1 cellular context compared by ENCODE assay signal in genomic region chr1:160260436-160261382, GRCh38.
TF ChIP-seq lines count a peak whose summit lies in the region.

No MANE protein-coding gene starts in this region.

TF ChIP-seq in HEK293, 187 proteins besides CTCF, POLR2A, EP300 and RAD21 (continued from another document and continues in another):
- TF ChIP-seq ZNF211 (tag by site-specific recombination; IDR thresholded peaks at IDR 0.05; ENCODE audit: low read depth) (no peak), GFI1B (tag by site-specific recombination; IDR thresholded peaks at IDR 0.05) (peak; percentile 86), ZXDB (tag by site-specific recombination; IDR thresholded peaks at IDR 0.05) (peak; percentile 87), ZNF488 (tag by site-specific recombination; IDR thresholded peaks at IDR 0.05) (no peak), GLIS2 (tag by site-specific recombination; IDR thresholded peaks at IDR 0.05) (no peak), ZFP3 (tag by site-specific recombination; IDR thresholded peaks at IDR 0.05; ENCODE audit: low read depth) (no peak), ZSCAN4 (tag by site-specific recombination; IDR thresholded peaks at IDR 0.05) (peak; percentile 43; the same call in 1 of the 2 replicates), ZNF324 (tag by site-specific recombination; IDR thresholded peaks at IDR 0.05) (peak; percentile 48), ZNF404 (tag by site-specific recombination; IDR thresholded peaks at IDR 0.05) (no peak), ZNF24 (tag by site-specific recombination; IDR thresholded peaks at IDR 0.05) (peak; percentile 76), ZNF354C (tag by site-specific recombination; IDR thresholded peaks at IDR 0.05; ENCODE audit: borderline replicate concordance, low read depth) (no peak), KLF10 (tag by site-specific recombination; IDR thresholded peaks at IDR 0.05) (peak; percentile 82), ZSCAN30 (tag by site-specific recombination; IDR thresholded peaks at IDR 0.05) (peak; percentile 96), OSR2 (tag by site-specific recombination; IDR thresholded peaks at IDR 0.05) (peak; percentile 99), HOXD13 (CRISPR knock-in tag; IDR thresholded peaks at IDR 0.05; ENCODE audit: borderline replicate concordance) (peak; percentile 84; the same call in 1 of the 2 replicates), ZBTB8A (tag by site-specific recombination; IDR thresholded peaks at IDR 0.05) (peak; percentile 60; the same call in 1 of the 2 replicates), RBAK (tag by site-specific recombination; IDR thresholded peaks at IDR 0.05) (no peak), ZBTB21 (tag by site-specific recombination; IDR thresholded peaks at IDR 0.05) (peak; percentile 62; the same call in 1 of the 2 replicates), SCRT1 (tag by site-specific recombination; IDR thresholded peaks at IDR 0.05; ENCODE audit: borderline replicate concordance) (0 out of 2 replicates have a peak, but pooled peaks have one; percentile 23), ZNF214 (tag by site-specific recombination; IDR thresholded peaks at IDR 0.05; ENCODE audit: borderline replicate concordance) (peak; percentile 41; the same call in 1 of the 2 replicates), GLI2 (tag by site-specific recombination; IDR thresholded peaks at IDR 0.05; ENCODE audit: borderline replicate concordance, low read depth) (peak; percentile 84), TRIM28 (IDR thresholded peaks at IDR 0.05; ENCODE audit: borderline replicate concordance, low read length) (peak; percentile 46; the same call in 1 of the 2 replicates), TCF7L2 (IDR thresholded peaks at IDR 0.05; ENCODE audit: borderline replicate concordance, low read depth, low read length) (peak; percentile 71), ZNF621 (tag by site-specific recombination; IDR thresholded peaks at IDR 0.05) (no peak), ZBTB20 (tag by site-specific recombination; IDR thresholded peaks at IDR 0.05) (no peak), ZNF558 (tag by site-specific recombination; IDR thresholded peaks at IDR 0.05) (peak; percentile 62; the same call in 1 of the 2 replicates), ZNF2 (tag by site-specific recombination; IDR thresholded peaks at IDR 0.05) (peak; percentile 52; the same call in 1 of the 2 replicates), GLIS1 (tag by site-specific recombination; IDR thresholded peaks at IDR 0.05) (peak; percentile 64), ZNF112 (tag by site-specific recombination; IDR thresholded peaks at IDR 0.05) (no peak), ZNF416 (tag by site-specific recombination; IDR thresholded peaks at IDR 0.05) (no peak), FEZF1 (tag by site-specific recombination; IDR thresholded peaks at IDR 0.05) (peak; percentile 98), ZNF37A (tag by site-specific recombination; IDR thresholded peaks at IDR 0.05) (0 out of 2 replicates have a peak, but pooled peaks have one; percentile 26), ZNF548 (tag by site-specific recombination; IDR thresholded peaks at IDR 0.05) (no peak), ZNF23 (tag by site-specific recombination; IDR thresholded peaks at IDR 0.05; ENCODE audit: borderline replicate concordance) (no peak), ZNF19 (tag by site-specific recombination; IDR thresholded peaks at IDR 0.05; ENCODE audit: low read depth) (no peak), ZNF10 (tag by site-specific recombination; IDR thresholded peaks at IDR 0.05) (peak; percentile 84), ZBTB1 (tag by site-specific recombination; IDR thresholded peaks at IDR 0.05) (no peak), PRDM10 (tag by site-specific recombination; IDR thresholded peaks at IDR 0.05) (peak; percentile 26; the same call in 1 of the 2 replicates), GLI4 (tag by site-specific recombination; IDR thresholded peaks at IDR 0.05) (0 out of 2 replicates have a peak, but pooled peaks have one; percentile 16), ZNF660 (tag by site-specific recombination; IDR thresholded peaks at IDR 0.05) (peak; percentile 88), ZNF184 (tag by site-specific recombination; IDR thresholded peaks at IDR 0.05) (peak; percentile 86; the same call in 1 of the 2 replicates), ZNF555 (tag by site-specific recombination; conservative IDR thresholded peaks at IDR 0.05) (no peak)
- TF ChIP-seq, protein P1, sequence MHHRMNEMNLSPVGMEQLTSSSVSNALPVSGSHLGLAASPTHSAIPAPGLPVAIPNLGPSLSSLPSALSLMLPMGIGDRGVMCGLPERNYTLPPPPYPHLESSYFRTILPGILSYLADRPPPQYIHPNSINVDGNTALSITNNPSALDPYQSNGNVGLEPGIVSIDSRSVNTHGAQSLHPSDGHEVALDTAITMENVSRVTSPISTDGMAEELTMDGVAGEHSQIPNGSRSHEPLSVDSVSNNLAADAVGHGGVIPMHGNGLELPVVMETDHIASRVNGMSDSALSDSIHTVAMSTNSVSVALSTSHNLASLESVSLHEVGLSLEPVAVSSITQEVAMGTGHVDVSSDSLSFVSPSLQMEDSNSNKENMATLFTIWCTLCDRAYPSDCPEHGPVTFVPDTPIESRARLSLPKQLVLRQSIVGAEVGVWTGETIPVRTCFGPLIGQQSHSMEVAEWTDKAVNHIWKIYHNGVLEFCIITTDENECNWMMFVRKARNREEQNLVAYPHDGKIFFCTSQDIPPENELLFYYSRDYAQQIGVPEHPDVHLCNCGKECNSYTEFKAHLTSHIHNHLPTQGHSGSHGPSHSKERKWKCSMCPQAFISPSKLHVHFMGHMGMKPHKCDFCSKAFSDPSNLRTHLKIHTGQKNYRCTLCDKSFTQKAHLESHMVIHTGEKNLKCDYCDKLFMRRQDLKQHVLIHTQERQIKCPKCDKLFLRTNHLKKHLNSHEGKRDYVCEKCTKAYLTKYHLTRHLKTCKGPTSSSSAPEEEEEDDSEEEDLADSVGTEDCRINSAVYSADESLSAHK (tag by site-specific recombination; IDR thresholded peaks at IDR 0.05) = peak; percentile 85
- TF ChIP-seq, protein P2, sequence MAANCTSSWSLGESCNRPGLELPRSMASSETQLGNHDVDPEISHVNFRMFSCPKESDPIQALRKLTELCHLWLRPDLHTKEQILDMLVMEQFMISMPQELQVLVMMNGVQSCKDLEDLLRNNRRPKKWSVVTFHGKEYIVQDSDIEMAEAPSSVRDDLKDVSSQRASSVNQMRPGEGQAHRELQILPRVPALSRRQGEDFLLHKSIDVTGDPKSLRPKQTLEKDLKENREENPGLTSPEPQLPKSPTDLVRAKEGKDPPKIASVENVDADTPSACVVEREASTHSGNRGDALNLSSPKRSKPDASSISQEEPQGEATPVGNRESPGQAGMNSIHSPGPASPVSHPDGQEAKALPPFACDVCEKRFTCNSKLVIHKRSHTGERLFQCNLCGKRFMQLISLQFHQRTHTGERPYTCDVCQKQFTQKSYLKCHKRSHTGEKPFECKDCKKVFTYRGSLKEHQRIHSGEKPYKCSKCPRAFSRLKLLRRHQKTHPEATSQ (tag by site-specific recombination; IDR thresholded peaks at IDR 0.05) = no peak
- TF ChIP-seq, protein P3, sequence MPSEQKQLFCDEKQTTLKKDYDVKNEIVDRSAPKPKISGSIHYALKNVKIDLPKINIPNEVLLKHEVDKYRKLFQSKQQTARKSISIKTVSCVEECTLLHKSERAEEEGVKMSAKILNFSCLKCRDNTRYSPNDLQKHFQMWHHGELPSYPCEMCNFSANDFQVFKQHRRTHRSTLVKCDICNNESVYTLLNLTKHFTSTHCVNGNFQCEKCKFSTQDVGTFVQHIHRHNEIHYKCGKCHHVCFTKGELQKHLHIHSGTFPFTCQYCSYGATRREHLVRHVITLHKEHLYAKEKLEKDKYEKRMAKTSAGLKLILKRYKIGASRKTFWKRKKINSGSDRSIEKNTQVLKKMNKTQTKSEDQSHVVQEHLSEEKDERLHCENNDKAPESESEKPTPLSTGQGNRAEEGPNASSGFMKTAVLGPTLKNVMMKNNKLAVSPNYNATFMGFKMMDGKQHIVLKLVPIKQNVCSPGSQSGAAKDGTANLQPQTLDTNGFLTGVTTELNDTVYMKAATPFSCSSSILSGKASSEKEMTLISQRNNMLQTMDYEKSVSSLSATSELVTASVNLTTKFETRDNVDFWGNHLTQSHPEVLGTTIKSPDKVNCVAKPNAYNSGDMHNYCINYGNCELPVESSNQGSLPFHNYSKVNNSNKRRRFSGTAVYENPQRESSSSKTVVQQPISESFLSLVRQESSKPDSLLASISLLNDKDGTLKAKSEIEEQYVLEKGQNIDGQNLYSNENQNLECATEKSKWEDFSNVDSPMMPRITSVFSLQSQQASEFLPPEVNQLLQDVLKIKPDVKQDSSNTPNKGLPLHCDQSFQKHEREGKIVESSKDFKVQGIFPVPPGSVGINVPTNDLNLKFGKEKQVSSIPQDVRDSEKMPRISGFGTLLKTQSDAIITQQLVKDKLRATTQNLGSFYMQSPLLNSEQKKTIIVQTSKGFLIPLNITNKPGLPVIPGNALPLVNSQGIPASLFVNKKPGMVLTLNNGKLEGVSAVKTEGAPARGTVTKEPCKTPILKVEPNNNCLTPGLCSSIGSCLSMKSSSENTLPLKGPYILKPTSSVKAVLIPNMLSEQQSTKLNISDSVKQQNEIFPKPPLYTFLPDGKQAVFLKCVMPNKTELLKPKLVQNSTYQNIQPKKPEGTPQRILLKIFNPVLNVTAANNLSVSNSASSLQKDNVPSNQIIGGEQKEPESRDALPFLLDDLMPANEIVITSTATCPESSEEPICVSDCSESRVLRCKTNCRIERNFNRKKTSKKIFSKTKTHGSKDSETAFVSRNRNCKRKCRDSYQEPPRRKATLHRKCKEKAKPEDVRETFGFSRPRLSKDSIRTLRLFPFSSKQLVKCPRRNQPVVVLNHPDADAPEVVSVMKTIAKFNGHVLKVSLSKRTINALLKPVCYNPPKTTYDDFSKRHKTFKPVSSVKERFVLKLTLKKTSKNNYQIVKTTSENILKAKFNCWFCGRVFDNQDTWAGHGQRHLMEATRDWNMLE (tag by site-specific recombination; conservative IDR thresholded peaks at IDR 0.05; ENCODE audit: low read depth) = peak; percentile 32; the same call in 1 of the 2 replicates
- TF ChIP-seq, protein P4, sequence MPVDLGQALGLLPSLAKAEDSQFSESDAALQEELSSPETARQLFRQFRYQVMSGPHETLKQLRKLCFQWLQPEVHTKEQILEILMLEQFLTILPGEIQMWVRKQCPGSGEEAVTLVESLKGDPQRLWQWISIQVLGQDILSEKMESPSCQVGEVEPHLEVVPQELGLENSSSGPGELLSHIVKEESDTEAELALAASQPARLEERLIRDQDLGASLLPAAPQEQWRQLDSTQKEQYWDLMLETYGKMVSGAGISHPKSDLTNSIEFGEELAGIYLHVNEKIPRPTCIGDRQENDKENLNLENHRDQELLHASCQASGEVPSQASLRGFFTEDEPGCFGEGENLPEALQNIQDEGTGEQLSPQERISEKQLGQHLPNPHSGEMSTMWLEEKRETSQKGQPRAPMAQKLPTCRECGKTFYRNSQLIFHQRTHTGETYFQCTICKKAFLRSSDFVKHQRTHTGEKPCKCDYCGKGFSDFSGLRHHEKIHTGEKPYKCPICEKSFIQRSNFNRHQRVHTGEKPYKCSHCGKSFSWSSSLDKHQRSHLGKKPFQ (tag by site-specific recombination; IDR thresholded peaks at IDR 0.05) = no peak
- TF ChIP-seq, protein P5, sequence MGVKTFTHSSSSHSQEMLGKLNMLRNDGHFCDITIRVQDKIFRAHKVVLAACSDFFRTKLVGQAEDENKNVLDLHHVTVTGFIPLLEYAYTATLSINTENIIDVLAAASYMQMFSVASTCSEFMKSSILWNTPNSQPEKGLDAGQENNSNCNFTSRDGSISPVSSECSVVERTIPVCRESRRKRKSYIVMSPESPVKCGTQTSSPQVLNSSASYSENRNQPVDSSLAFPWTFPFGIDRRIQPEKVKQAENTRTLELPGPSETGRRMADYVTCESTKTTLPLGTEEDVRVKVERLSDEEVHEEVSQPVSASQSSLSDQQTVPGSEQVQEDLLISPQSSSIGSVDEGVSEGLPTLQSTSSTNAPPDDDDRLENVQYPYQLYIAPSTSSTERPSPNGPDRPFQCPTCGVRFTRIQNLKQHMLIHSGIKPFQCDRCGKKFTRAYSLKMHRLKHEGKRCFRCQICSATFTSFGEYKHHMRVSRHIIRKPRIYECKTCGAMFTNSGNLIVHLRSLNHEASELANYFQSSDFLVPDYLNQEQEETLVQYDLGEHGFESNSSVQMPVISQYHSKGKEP (tag by site-specific recombination; IDR thresholded peaks at IDR 0.05) = peak; percentile 95
